ENCODE assay signal across 8 cellular contexts in genomic region chr17:43418441-43419374, GRCh38. TPM values are rescaled to one million over a fixed set of nuclear protein-coding genes. Genes with fewer than 3 reads are reported as not detected.
A peak's percentile ranks its signal among the peaks of the same experiment; 100 is the strongest.
DNase-seq lines count a peak whose midpoint lies in the region; ATAC-seq, FAIRE-seq and TF ChIP-seq lines count a peak whose summit lies in the region.

No MANE protein-coding gene starts in this region.

- no peak overlapping the region; the same call in 1 of the 2 replicates for H2BK12ac ChIP-seq in H1 (ENCODE audit: low read depth, low read length)

- no peak for ATAC-seq in GM21367 (IDR thresholded peaks at IDR 0.05; ENCODE audit: unreplicated experiment)

- H3K9me3 ChIP-seq in H1 (ENCODE audit: insufficient read depth in 2 of 2, low read depth in 1 of 2, low read length in 1 of 2) = no peaks in the 10 kb centered on the region
- H3K9me3 ChIP-seq in neural progenitor cell (ENCODE audit: low read depth) = no peaks in the 10 kb centered on the region
- H3K9me3 ChIP-seq in small intestine (ENCODE audit: control insufficient read depth, low read depth) = no peaks in the 10 kb centered on the region

- DNase-seq in A172 (ENCODE audit: low spot score) = peak; percentile 94
- DNase-seq in HFFc6 = peak; percentile 93
- DNase-seq in OCI-M1 (lab: John Stamatoyannopoulos, UW) = peak; percentile 30
- no peak for DNase-seq in H1 (ENCODE audit: low read depth in 1 of 2, low spot score in 2 of 2)
- peak; percentile 22 for DNase-seq in neural progenitor cell (ENCODE audit: low spot score)
- no peak for DNase-seq in small intestine
- DNase-seq in stimulated activated CD4-positive, alpha-beta T cell treated with anti-CD3 and anti-CD28 coated beads, Interleukin-4, amount 100 ng/mL, for 24 hours = no peak

- H3K36me3 ChIP-seq in H1 (ENCODE audit: control insufficient read depth in 2 of 4, insufficient read depth in 4 of 4, low read length in 3 of 4) = no peaks in the 10 kb centered on the region
- H3K36me3 ChIP-seq in neural progenitor cell = no peaks in the 10 kb centered on the region
- H3K36me3 ChIP-seq in small intestine (ENCODE audit: control insufficient read depth in 2 of 2, insufficient read depth in 2 of 2, low read length in 2 of 2) = no peaks in the 10 kb centered on the region

- no peak for TF ChIP-seq POLR2A in H1 (IDR thresholded peaks at IDR 0.05; ENCODE audit: control extremely low read depth in 1 of 2, low read depth in 2 of 2, low read length in 2 of 2)

- no peak overlapping the region for H2BK5ac ChIP-seq in H1 (ENCODE audit: low read depth, low read length)

- peak overlapping the region; percentile 94 for H3K27ac Mint-ChIP-seq in HFFc6
- peak overlapping the region; percentile 13 for H3K27ac Mint-ChIP-seq in neural progenitor cell

- TF ChIP-seq RAD21 in H1 (IDR thresholded peaks at IDR 0.05 in 1 of 2, conservative IDR thresholded peaks at IDR 0.05 in 1 of 2; ENCODE audit: low read depth in 2 of 2, low read length in 2 of 2) = no peak

- no peaks in the 10 kb centered on the region for H3K27me3 ChIP-seq in H1 (replicated peaks in 1 of 4; ENCODE audit: control insufficient read depth in 3 of 4, extremely low read depth in 1 of 4, insufficient read depth in 3 of 4, low read length in 3 of 4)
- no peaks in the 10 kb centered on the region for H3K27me3 ChIP-seq in neural progenitor cell
- no peaks in the 10 kb centered on the region for H3K27me3 ChIP-seq in small intestine (ENCODE audit: control insufficient read depth in 2 of 2, insufficient read depth in 2 of 2, low read length in 2 of 2)

- no peak overlapping the region for H3K18ac ChIP-seq in H1 (ENCODE audit: extremely low read depth, low read length)

- H2AK5ac ChIP-seq in H1 (ENCODE audit: low read depth, low read length) = no peak overlapping the region

- H3K9me3 Mint-ChIP-seq in HFFc6 (no peaks in the 10 kb centered on the region), neural progenitor cell (no peaks in the 10 kb centered on the region)

- TF ChIP-seq EP300 in H1 (IDR thresholded peaks at IDR 0.05; ENCODE audit: borderline replicate concordance in 1 of 2, low read depth in 2 of 2, low read length in 2 of 2) = no peak

- H3K79me2 ChIP-seq in H1 (ENCODE audit: control insufficient read depth in 1 of 2, insufficient read depth in 2 of 2, low read length in 2 of 2) = no peaks in the 10 kb centered on the region
- H3K79me2 ChIP-seq in neural progenitor cell (ENCODE audit: low read depth) = no peaks in the 10 kb centered on the region

- 86% methylated on average over 18 of the region's 18 CpGs; no CpG with 5 or more reads in 1 of the 2 experiments for WGBS in H1 (ENCODE audit: extremely low coverage in 1 of 2, insufficient coverage in 1 of 2, insufficient read length in 1 of 2, insufficient replicate concordance in 2 of 2, low coverage in 1 of 2, low lambda C conversion rate in 2 of 2, missing lambda C conversion rate in 1 of 2), 2 experiments
- WGBS in small intestine, 3 donors = 63 to 83% (median 82%) methylated on average over 18 of the region's 18 CpGs

- H3K9ac ChIP-seq in H1 (replicated peaks in 1 of 4; ENCODE audit: extremely low read depth in 1 of 4, low read depth in 3 of 4, low read length in 3 of 4) (no peak overlapping the region; a peak in 1 of 7 replicates), neural progenitor cell (no peak overlapping the region)

- H3K27me3 Mint-ChIP-seq in HFFc6 (ENCODE audit: insufficient read depth) (no peaks in the 10 kb centered on the region; the same call in none of the 2 replicates), neural progenitor cell (ENCODE audit: insufficient read depth, low read depth) (peaks cover 5% of the 10 kb centered on the region)

- H3K4me1 ChIP-seq in H1 (replicated peaks in 1 of 4; ENCODE audit: control insufficient read depth in 3 of 4, insufficient read depth in 4 of 4, low read length in 3 of 4) (peaks cover 0 to 5% (median 0%) of the 10 kb centered on the region in 4 experiments; a peak in 2 of 7 replicates), neural progenitor cell (no peaks in the 10 kb centered on the region), small intestine (ENCODE audit: control insufficient read depth in 2 of 2, insufficient read depth in 1 of 2, low read depth in 1 of 2, low read length in 1 of 2) (no peaks in the 10 kb centered on the region)

- H4K20me1 ChIP-seq in H1 (replicated peaks in 1 of 2; ENCODE audit: control insufficient read depth in 1 of 2, insufficient read depth in 2 of 2, low read length in 2 of 2) (no peaks in the 10 kb centered on the region), neural progenitor cell (ENCODE audit: low read depth) (no peaks in the 10 kb centered on the region)

- H3K4me1 Mint-ChIP-seq in HFFc6 (ENCODE audit: low read depth) = peaks cover 34% of the 10 kb centered on the region
- peaks cover 11% of the 10 kb centered on the region for H3K4me1 Mint-ChIP-seq in neural progenitor cell

- no peaks in the 10 kb centered on the region for H3F3A ChIP-seq in neural progenitor cell (ENCODE audit: low read depth)

- peak overlapping the region; percentile 54 for H4K91ac ChIP-seq in H1 (replicated peaks; ENCODE audit: insufficient read length, low read length)

- no peak overlapping the region for H2BK20ac ChIP-seq in H1 (ENCODE audit: low read length)

- no peaks in the 10 kb centered on the region for H3K36me3 Mint-ChIP-seq in HFFc6 (ENCODE audit: low read depth)
- no peaks in the 10 kb centered on the region for H3K36me3 Mint-ChIP-seq in neural progenitor cell

- no peak overlapping the region for H3K56ac ChIP-seq in H1 (replicated peaks; ENCODE audit: insufficient read length, low read depth, low read length)

- FAIRE-seq in H1 (lab: Jason Lieb, UNC) (no peak), small intestine (lab: Jason Lieb, UNC) (no peak)

- H3K27ac ChIP-seq in H1 (ENCODE audit: low read depth, low read length) (no peak overlapping the region), neural progenitor cell (no peak overlapping the region), small intestine (ENCODE audit: low read depth in 1 of 2, low read length in 1 of 2) (peak overlapping the region in 1 of 2 donors; percentile 37)

- H2BK15ac ChIP-seq in H1 (ENCODE audit: low read length) = peak overlapping the region; percentile 88

- peaks cover 2% of the 10 kb centered on the region; the same call in 1 of the 2 replicates for H3K23me2 ChIP-seq in H1 (ENCODE audit: low read depth, low read length)

- no peak overlapping the region for H2BK120ac ChIP-seq in H1 (replicated peaks; ENCODE audit: low read depth, low read length)

- H3K14ac ChIP-seq in H1 (ENCODE audit: insufficient read length) = no peak overlapping the region

- POLR2A ChIA-PET in H1 (lab: Charles Lee; ENCODE audit: partially characterized antibody) = interaction anchor here (0.8 to 4.0 kb wide), 4 partner anchors 19 to 111 kb away, joined by 3 to 22 read pairs (median 4); partner anchors contain the start of gene ARL4D

- no peak overlapping the region for H4K5ac ChIP-seq in H1 (ENCODE audit: insufficient read length, low read depth, low read length)

- H3K4ac ChIP-seq in H1 (replicated peaks; ENCODE audit: insufficient read length, low read depth, low read length) = no peak overlapping the region

- H3K4me3 Mint-ChIP-seq in HFFc6 (peak overlapping the region; percentile 78), neural progenitor cell (no peak overlapping the region)

- CTCF ChIA-PET in H1 (lab: Charles Lee; ENCODE audit: partially characterized antibody) = interaction anchor here (0.5 to 4.7 kb wide), 8 partner anchors 8 to 84 kb away, joined by 3 to 28 read pairs (median 4); partner anchors contain the start of gene DHX8

- H3K4me3 ChIP-seq in H1 (ENCODE audit: extremely low read depth in 1 of 4, insufficient read depth in 2 of 4, low read depth in 3 of 4, low read length in 4 of 4) (no peak overlapping the region), neural progenitor cell (no peak overlapping the region), small intestine (ENCODE audit: low read depth in 1 of 2, low read length in 2 of 2) (no peak overlapping the region)

- no peak overlapping the region for H3K23ac ChIP-seq in H1 (ENCODE audit: insufficient read length)

- H3K4me2 ChIP-seq in H1 (ENCODE audit: insufficient read depth in 1 of 2, low read depth in 2 of 2, low read length in 2 of 2) (no peak overlapping the region), neural progenitor cell (no peak overlapping the region)

- peak overlapping the region; percentile 65; the same call in 1 of the 2 replicates for H4K8ac ChIP-seq in H1 (ENCODE audit: extremely low read depth, insufficient read depth, low read length)

- H2AFZ ChIP-seq in H1 (ENCODE audit: low read length) (peak overlapping the region; percentile 64), neural progenitor cell (replicated peaks) (peak overlapping the region; percentile 35)

- H3K79me1 ChIP-seq in H1 (ENCODE audit: low read depth, low read length) = no peaks in the 10 kb centered on the region

- no peak for TF ChIP-seq CTCF in HFFc6 (IDR thresholded peaks at IDR 0.05)
- no peak; a peak in 1 of 4 replicates for TF ChIP-seq CTCF in H1 (IDR thresholded peaks at IDR 0.05; ENCODE audit: control extremely low read depth in 1 of 3, insufficient read depth in 1 of 3, low read depth in 1 of 3, low read length in 3 of 3)
- no peak for TF ChIP-seq CTCF in neural progenitor cell (IDR thresholded peaks at IDR 0.05)

TF ChIP-seq in H1, 55 proteins besides CTCF, POLR2A, EP300 and RAD21 (continues in another document):
- no peak for TF ChIP-seq SIRT6 (IDR thresholded peaks at IDR 0.05; ENCODE audit: low read length)
- TF ChIP-seq EGR1 (IDR thresholded peaks at IDR 0.05; ENCODE audit: borderline replicate concordance, low read depth, low read length) = no peak
- TF ChIP-seq CHD1 (IDR thresholded peaks at IDR 0.05; ENCODE audit: low read depth, low read length) = no peak
- no peak for TF ChIP-seq RXRA (IDR thresholded peaks at IDR 0.05; ENCODE audit: insufficient read depth, low read depth, low read length)
- TF ChIP-seq RFX5 (IDR thresholded peaks at IDR 0.05; ENCODE audit: borderline replicate concordance, low read depth, low read length) = no peak
- TF ChIP-seq SIX5 (IDR thresholded peaks at IDR 0.05; ENCODE audit: low read depth, low read length) = no peak
- TF ChIP-seq KDM5A (IDR thresholded peaks at IDR 0.05; ENCODE audit: low read length) = no peak

RNA-seq across cellular contexts. Expression of gene ARL4D, which starts 19.9 kb away (rescaled TPM):
- 7.1 and 9.8 TPM in 2 replicates for total RNA-seq in A172 (2014; rRNA removed; shearing (Covaris generic))
- total RNA-seq in HFFc6 (2021; fragmentation: NEBNext Ultra II Directional; extraction: Animal tissue kit (Norgen Biotek cat#: 25700)) = 10 to 100 TPM; 24.9 to 27.5 (median 26.3) TPM
- 8.4 TPM in 2 replicates for total RNA-seq in H1 (2021; fragmentation: NEBNext Ultra II Directional; extraction: Animal tissue kit (Norgen Biotek cat#: 25700))
- polyA plus RNA-seq in H1 (2011; rRNA removed) = 9.2 and 16.2 TPM in 2 replicates
- polyA plus RNA-seq in H1 (2011; cell fraction: cytosol; rRNA removed) = 13.0 TPM
- polyA plus RNA-seq in H1 (2011; cell fraction: nucleus; rRNA removed) = 10.2 TPM
- polyA plus RNA-seq in H1 (2012, experiment 1 of 2) = 7.8 to 9.1 TPM (median 8.5 TPM) in 4 replicates
- 8.1 TPM for polyA plus RNA-seq in H1 (2012, experiment 2 of 2)
- 4.9 TPM for polyA plus RNA-seq in H1 (2013, experiment 1 of 2)
- polyA plus RNA-seq in H1 (2013, experiment 2 of 2) = 5.6 TPM
- 6.4 and 7.0 TPM in 2 replicates for polyA minus RNA-seq in H1 (2011; rRNA and poly(A)+ RNA removed)
- polyA minus RNA-seq in H1 (2011; cell fraction: cytosol; rRNA and poly(A)+ RNA removed) = 5.1 TPM
- 9.5 TPM for polyA minus RNA-seq in H1 (2011; cell fraction: nucleus; rRNA and poly(A)+ RNA removed)
- total RNA-seq in neural progenitor cell (ENCODE audit: low replicate concordance) = 9.2 and 18.6 TPM in 2 replicates
- 10 to 100 TPM in 1 of 3 donors, 1 to 10 TPM in 1, under 1 TPM in 1; 0.45 to 10.1 (median 2.4) TPM for polyA plus RNA-seq in small intestine

Comparison
In these comparisons a context has a peak if more than half of its experiments do, and no peak if none do; other contexts are left out.
1. DNase-seq: peak in A172 (single experiment), HFFc6 (single experiment), OCI-M1 (single experiment) and neural progenitor cell (single experiment); none in H1 (0 of 2), small intestine (single experiment) and stimulated activated CD4-positive, alpha-beta T cell treated with anti-CD3 and anti-CD28 coated beads, Interleukin-4, amount 100 ng/mL, for 24 hours (single experiment).